ENCODE assay signal across 13 cellular contexts in genomic region chr2:205696541-205697441, GRCh38. TPM values are rescaled to one million over a fixed set of nuclear protein-coding genes. Genes with fewer than 3 reads are reported as not detected.
DNase-seq lines count a peak whose midpoint lies in the region; ATAC-seq and TF ChIP-seq lines count a peak whose summit lies in the region.
"Had no signal": no experiment of that assay in that cellular context is flagged by ENCODE, and none has a peak within 500 bp of the region (broad histone marks: within the 10 kb centered on the region; RNA-seq: fewer than 3 reads in every experiment).

No MANE protein-coding gene starts in this region.

- H3K36me3 Mint-ChIP-seq in endothelial cell (ENCODE audit: low read depth, unreplicated experiment), result peaks cover 25% of the 10 kb centered on the region
- H3K36me3 Mint-ChIP-seq in mesothelial cell of epicardium, result no peaks in the 10 kb centered on the region

- peaks cover 62% of the 10 kb centered on the region for H3K4me1 Mint-ChIP-seq in endothelial cell (ENCODE audit: unreplicated experiment)
- H3K4me1 Mint-ChIP-seq in mesothelial cell of epicardium, result peaks cover 91% of the 10 kb centered on the region

- H3K4me3 Mint-ChIP-seq in endothelial cell (ENCODE audit: unreplicated experiment), result no peak overlapping the region
- no peak overlapping the region for H3K4me3 Mint-ChIP-seq in mesothelial cell of epicardium
- H3K4me3 Mint-ChIP-seq: activated CD8-positive, alpha-beta T cell treated with anti-CD3 and anti-CD28 coated beads for 36 hours had no signal

- peaks cover 0 to 4% (median 0%) of the 10 kb centered on the region in 9 donors for H3K36me3 ChIP-seq in heart left ventricle
- H3K36me3 ChIP-seq in vagina, result no peaks in the 10 kb centered on the region

- ATAC-seq in heart left ventricle, result no peak
- ATAC-seq in GM18519 (IDR thresholded peaks at IDR 0.05; ENCODE audit: low FRiP score, unreplicated experiment), result no peak
- ATAC-seq: activated CD8-positive, alpha-beta T cell treated with anti-CD3 and anti-CD28 coated beads for 36 hours; lower lobe of right lung had no signal

- H3K9me3 Mint-ChIP-seq in endothelial cell (ENCODE audit: unreplicated experiment) (no peaks in the 10 kb centered on the region), mesothelial cell of epicardium (no peaks in the 10 kb centered on the region)
- H3K9me3 Mint-ChIP-seq: activated CD8-positive, alpha-beta T cell treated with anti-CD3 and anti-CD28 coated beads for 36 hours had no signal

- TF ChIP-seq POLR2A in heart left ventricle (IDR thresholded peaks at IDR 0.05), result no peak
- no peak for TF ChIP-seq POLR2A in vagina (IDR thresholded peaks at IDR 0.05)

- H3K27ac ChIP-seq in heart left ventricle, result peak overlapping the region in 1 of 12 donors; percentile 93
- H3K27ac ChIP-seq in vagina, result peak overlapping the region; percentile 32
- H3K27ac ChIP-seq: KMS-11, lower lobe of right lung had no signal

- no peaks in the 10 kb centered on the region for H3K9me3 ChIP-seq in heart left ventricle
- no peaks in the 10 kb centered on the region for H3K9me3 ChIP-seq in vagina
- H3K9me3 ChIP-seq: BLaER1 treated with 17β-estradiol and CSF1 and Interleukin-3, amounts not matched to agents 10 nM and 100 nM; lower lobe of right lung had no signal

- H3K4me1 ChIP-seq in heart left ventricle, result peaks cover 0 to 57% (median 4%) of the 10 kb centered on the region in 12 donors
- H3K4me1 ChIP-seq in vagina, result peaks cover 34% of the 10 kb centered on the region

- intact Hi-C loops in heart left ventricle (cut with DNase I), result no loop called here
- intact Hi-C loops in cardiac septum (cut with DNase I), result no loop called here
- intact Hi-C loops in vagina (cut with DNase I), result no loop called here

- no peaks in the 10 kb centered on the region for H3K27me3 ChIP-seq in heart left ventricle
- H3K27me3 ChIP-seq in vagina, result no peaks in the 10 kb centered on the region
- H3K27me3 ChIP-seq: BLaER1 treated with 17β-estradiol and CSF1 and Interleukin-3, amounts not matched to agents 10 nM and 100 nM had no signal

- no peak for DNase-seq in heart left ventricle
- no peak for DNase-seq in cardiac septum (ENCODE audit: low spot score)
- peak; percentile 23 for DNase-seq in endothelial cell (ENCODE audit: low spot score)
- peak in 1 of 2 experiments; percentile 48 for DNase-seq in mesothelial cell of epicardium (ENCODE audit: low spot score in 2 of 2, unreplicated experiment in 2 of 2)
- DNase-seq in vagina (ENCODE audit: extremely low spot score in 2 of 2), result no peak
- DNase-seq in NCI-H1105 (lab: John Stamatoyannopoulos, UW), result no peak
- no peak for DNase-seq in inferior parietal cortex (ENCODE audit: extremely low spot score)
- DNase-seq: activated CD8-positive, alpha-beta T cell treated with anti-CD3 and anti-CD28 coated beads for 36 hours; lower lobe of right lung had no signal

- H3K27me3 Mint-ChIP-seq in endothelial cell (ENCODE audit: unreplicated experiment) (peaks cover 1% of the 10 kb centered on the region), mesothelial cell of epicardium (ENCODE audit: low read depth) (no peaks in the 10 kb centered on the region)

- no peak overlapping the region for H3K27ac Mint-ChIP-seq in endothelial cell (ENCODE audit: unreplicated experiment)
- peak overlapping the region; percentile 95 for H3K27ac Mint-ChIP-seq in mesothelial cell of epicardium
- H3K27ac Mint-ChIP-seq: activated CD8-positive, alpha-beta T cell treated with anti-CD3 and anti-CD28 coated beads for 36 hours had no signal

- no peak overlapping the region for H3K4me3 ChIP-seq in heart left ventricle
- H3K4me3 ChIP-seq in vagina, result no peak overlapping the region
- H3K4me3 ChIP-seq: BLaER1 treated with 17β-estradiol and CSF1 and Interleukin-3, amounts not matched to agents 10 nM and 100 nM; coronary artery; lower lobe of right lung had no signal

- TF ChIP-seq CTCF in heart left ventricle (IDR thresholded peaks at IDR 0.05), result peak in 7 of 12 donors; percentile 13 to 35 (median 18)
- no peak for TF ChIP-seq CTCF in endothelial cell (IDR thresholded peaks at IDR 0.05; ENCODE audit: unreplicated experiment)
- TF ChIP-seq CTCF in mesothelial cell of epicardium (IDR thresholded peaks at IDR 0.05; ENCODE audit: unreplicated experiment), result peak; percentile 12
- no peak for TF ChIP-seq CTCF in vagina (IDR thresholded peaks at IDR 0.05)

- 69 to 73% (median 72%) methylated on average over 10 of the region's 10 CpGs for WGBS in heart left ventricle, 4 donors

RNA-seq across cellular contexts. Expression of gene NRP2, which starts 14.5 kb away (rescaled TPM):
- total RNA-seq in heart left ventricle (10 to 100 TPM in 4 of 9 donors, 1 to 10 TPM in 5; 3.1 to 57.5 (median 6.9) TPM), cardiac septum (11.7 TPM), endothelial cell (ENCODE audit: unreplicated experiment) (258 TPM), mesothelial cell of epicardium (82.2 to 89.5 TPM (median 83.6 TPM) in 3 replicates), vagina (65.6 TPM)
- polyA plus RNA-seq in heart left ventricle, result 1 to 10 TPM; 2.0 to 3.6 TPM

Comparison
In these comparisons a context has a peak if more than half of its experiments do, and no peak if none do; other contexts are left out.
1. CTCF ChIP-seq: peak in heart left ventricle (7 of 12) and mesothelial cell of epicardium (single experiment); none in endothelial cell (single experiment) and vagina (0 of 3).